In genomic region chr1:26530898-26531598, GRCh38 we compare ENCODE assay signal across 8 cellular contexts. TPM values are rescaled to one million over a fixed set of nuclear protein-coding genes. Genes with fewer than 3 reads are reported as not detected.
DNase-seq lines count a peak whose midpoint lies in the region; ATAC-seq and TF ChIP-seq lines count a peak whose summit lies in the region.

No MANE protein-coding gene starts in this region.

- H3K79me2 ChIP-seq in osteoblast (ENCODE audit: insufficient read depth, low read length): no peaks in the 10 kb centered on the region

- no peaks in the 10 kb centered on the region for H3K27me3 Mint-ChIP-seq in activated CD4-positive, alpha-beta T cell treated with anti-CD3 and anti-CD28 coated beads for 36 hours

- H3K4me1 Mint-ChIP-seq in activated CD4-positive, alpha-beta T cell treated with anti-CD3 and anti-CD28 coated beads for 36 hours: peaks cover 28% of the 10 kb centered on the region

- peak overlapping the region; percentile 81 for H3K4me3 Mint-ChIP-seq in activated CD4-positive, alpha-beta T cell treated with anti-CD3 and anti-CD28 coated beads for 36 hours

- H2AFZ ChIP-seq in osteoblast (ENCODE audit: low read length): no peak overlapping the region

- POLR2A ChIA-PET in activated CD4-positive, alpha-beta T cell treated with anti-CD3 and anti-CD28 coated beads for 36 hours (lab: Charles Lee): interaction anchor here (0.6 kb wide), 1 partner anchor 9 kb away, joined by 3 read pairs; no protein-coding TSS in a partner anchor

- peak overlapping the region; percentile 20 for H3K9ac ChIP-seq in SK-N-MC (ENCODE audit: insufficient read length)

- DNase-seq in activated CD4-positive, alpha-beta T cell treated with anti-CD3 and anti-CD28 coated beads for 36 hours: peak; percentile 45
- no peak for DNase-seq in activated CD4-positive, alpha-beta T cell treated with anti-CD3 and anti-CD28 coated beads for 4 hours
- DNase-seq in LHCN-M2 (ENCODE audit: low read depth) (peak; percentile 27), SK-N-MC (ENCODE audit: low read depth, low spot score) (no peak), epithelial cell of proximal tubule (ENCODE audit: low read depth) (peak; percentile 68), osteoblast (ENCODE audit: insufficient read length, low spot score, missing footprints) (peak; percentile 94), activated gamma-delta T cell (lab: John Stamatoyannopoulos, UW) (no peak), head of caudate nucleus (no peak)

- no peak overlapping the region for H3K27ac ChIP-seq in SK-N-MC
- H3K27ac ChIP-seq in osteoblast (ENCODE audit: low read depth, low read length): no peak overlapping the region

- H3K9me3 Mint-ChIP-seq in activated CD4-positive, alpha-beta T cell treated with anti-CD3 and anti-CD28 coated beads for 36 hours (ENCODE audit: low read depth): no peaks in the 10 kb centered on the region

- intact Hi-C loops in activated CD4-positive, alpha-beta T cell treated with anti-CD3 and anti-CD28 coated beads for 36 hours (cut with DNase I, micrococcal nuclease): loop anchor here in 1 of 2 experiments (1.0 kb wide), 1 partner anchor 11 kb away; no protein-coding TSS in a partner anchor
- intact Hi-C loops in head of caudate nucleus (cut with DNase I): no loop called here

- H3K4me1 ChIP-seq in osteoblast (ENCODE audit: insufficient read depth, low read length): peaks cover 11% of the 10 kb centered on the region

- H4K20me1 ChIP-seq in osteoblast (ENCODE audit: insufficient read depth, low read length): no peaks in the 10 kb centered on the region

- peak overlapping the region; percentile 84 for H3K4me3 ChIP-seq in SK-N-MC
- H3K4me3 ChIP-seq in epithelial cell of proximal tubule (ENCODE audit: low read depth, low read length): peak overlapping the region; percentile 97
- no peak overlapping the region for H3K4me3 ChIP-seq in osteoblast (ENCODE audit: insufficient read depth, low read length)

- H3K4me2 ChIP-seq in osteoblast (ENCODE audit: insufficient read depth, low read length): no peak overlapping the region

- CTCF ChIA-PET in activated CD4-positive, alpha-beta T cell treated with anti-CD3 and anti-CD28 coated beads for 36 hours (lab: Charles Lee): interaction anchor here (0.6 to 10.1 kb wide), 6 partner anchors 9 to 455 kb away, joined by 3 to 101 read pairs (median 4); partner anchors contain the start of gene CEP85

- H3K9me3 ChIP-seq in SK-N-MC (ENCODE audit: low read depth, low read length): no peaks in the 10 kb centered on the region
- no peaks in the 10 kb centered on the region for H3K9me3 ChIP-seq in osteoblast (ENCODE audit: low read depth, low read length)

- no peaks in the 10 kb centered on the region for H3K27me3 ChIP-seq in osteoblast (ENCODE audit: insufficient read depth, low read length)

- TF ChIP-seq CTCF in epithelial cell of proximal tubule (conservative IDR thresholded peaks at IDR 0.05; ENCODE audit: low read depth, low read length) (peak; percentile 72), osteoblast (IDR thresholded peaks at IDR 0.05; ENCODE audit: extremely low read depth, low read depth, low read length) (peak; percentile 30)

- no peaks in the 10 kb centered on the region for H3K36me3 Mint-ChIP-seq in activated CD4-positive, alpha-beta T cell treated with anti-CD3 and anti-CD28 coated beads for 36 hours (ENCODE audit: low read depth)

- H3K36me3 ChIP-seq in SK-N-MC (ENCODE audit: insufficient read depth, low read length) (no peaks in the 10 kb centered on the region), osteoblast (ENCODE audit: insufficient read depth, low read length) (no peaks in the 10 kb centered on the region)

- ATAC-seq in activated CD4-positive, alpha-beta T cell treated with anti-CD3 and anti-CD28 coated beads for 36 hours: peak; percentile 51

- no peak overlapping the region for H3K27ac Mint-ChIP-seq in activated CD4-positive, alpha-beta T cell treated with anti-CD3 and anti-CD28 coated beads for 36 hours

RNA-seq across cellular contexts. Expression of gene RPS6KA1, which starts 1.5 kb away (rescaled TPM):
- 100 to 1,000 TPM; 116 to 160 TPM for total RNA-seq in activated CD4-positive, alpha-beta T cell treated with anti-CD3 and anti-CD28 coated beads for 36 hours
- total RNA-seq in LHCN-M2 (2014; rRNA removed) (5.7 and 7.2 TPM in 2 replicates), epithelial cell of proximal tubule (63.8 and 66.5 TPM in 2 replicates), osteoblast (2.2 and 2.4 TPM in 2 replicates)
- 1.2 TPM for polyA plus RNA-seq in LHCN-M2 (2012)

RNA-seq across cellular contexts. Expression of gene HMGN2, which starts 58.8 kb away (rescaled TPM):
- 100 to 1,000 TPM; 660 to 867 TPM for total RNA-seq in activated CD4-positive, alpha-beta T cell treated with anti-CD3 and anti-CD28 coated beads for 36 hours
- total RNA-seq in LHCN-M2 (2014; rRNA removed): 653 and 722 TPM in 2 replicates
- polyA plus RNA-seq in LHCN-M2 (2012): 639 TPM
- total RNA-seq in epithelial cell of proximal tubule: 479 and 768 TPM in 2 replicates
- 181 and 198 TPM in 2 replicates for total RNA-seq in osteoblast

Comparison
In these comparisons a context has a peak if more than half of its experiments do, and no peak if none do; other contexts are left out.
1. DNase-seq: peak in activated CD4-positive, alpha-beta T cell treated with anti-CD3 and anti-CD28 coated beads for 36 hours (single experiment), LHCN-M2 (single experiment), epithelial cell of proximal tubule (single experiment) and osteoblast (single experiment); none in activated CD4-positive, alpha-beta T cell treated with anti-CD3 and anti-CD28 coated beads for 4 hours (0 of 2), SK-N-MC (single experiment), activated gamma-delta T cell (single experiment) and head of caudate nucleus (0 of 42).